In genomic region chr2:18961991-18962421, GRCh38 we compare ENCODE assay signal across 26 cellular contexts.
"Had no signal": no experiment of that assay in that cellular context is flagged by ENCODE, and none has a peak within 500 bp of the region (broad histone marks: within the 10 kb centered on the region; RNA-seq: fewer than 3 reads in every experiment).

No MANE protein-coding gene starts in this region.

- FAIRE-seq: endothelial cell of umbilical vein, keratinocyte had no signal

- H3K27ac ChIP-seq: body of pancreas, lower lobe of right lung, right lobe of liver, skin epidermis, thoracic aorta, vagina had no signal

- H3K4me1 Mint-ChIP-seq: activated B cell treated with CpG ODN at 0.5 μM for 24 hours; activated naive CD4-positive, alpha-beta T cell treated with anti-CD3 and anti-CD28 coated beads, Interleukin-2, amount 50 U/mL, for 24 hours; activated naive CD8-positive, alpha-beta T cell treated with anti-CD3 and anti-CD28 coated beads, Interleukin-2, amount 50 U/mL, for 24 hours; natural killer cell had no signal

- H3K36me3 ChIP-seq: lower lobe of right lung, right lobe of liver, thoracic aorta, upper lobe of left lung, vagina had no signal

- H3K9me3 Mint-ChIP-seq: activated naive CD8-positive, alpha-beta T cell treated with anti-CD3 and anti-CD28 coated beads, Interleukin-2, amount 50 U/mL, for 24 hours; activated T-helper 2 cell treated with anti-CD3 and anti-CD28 coated beads, Interferon-gamma antibody, Interleukin-2, Interleukin-4, amounts not matched to agents 10 μg/mL and 5 μg/mL and 100 μg/mL, durations not matched to agents 14 hours and 24 hours and 36 hours; T-helper 2 cell treated with Interferon-gamma antibody and Interleukin-4, amounts not matched to agents 5 μg/mL and 100 μg/mL, for 36 hours had no signal

- H3K27me3 Mint-ChIP-seq: activated CD8-positive, alpha-beta T cell treated with anti-CD3 and anti-CD28 coated beads for 36 hours; activated naive CD8-positive, alpha-beta T cell treated with anti-CD3 and anti-CD28 coated beads, Interleukin-2, amount 50 U/mL, for 24 hours had no signal

- H3K9me3 ChIP-seq: body of pancreas, lower lobe of right lung, right lobe of liver, thoracic aorta, upper lobe of left lung, vagina had no signal

- H3K4me3 ChIP-seq: body of pancreas, lower lobe of right lung, right lobe of liver, skin epidermis, thoracic aorta, upper lobe of left lung, vagina had no signal

- H3K4me3 Mint-ChIP-seq: activated B cell treated with CpG ODN at 0.5 μM for 24 hours; activated CD8-positive, alpha-beta T cell treated with anti-CD3 and anti-CD28 coated beads for 36 hours; activated naive CD4-positive, alpha-beta T cell treated with anti-CD3 and anti-CD28 coated beads, Interleukin-2, amount 50 U/mL, for 24 hours; activated naive CD8-positive, alpha-beta T cell treated with anti-CD3 and anti-CD28 coated beads, Interleukin-2, amount 50 U/mL, for 24 hours; natural killer cell; T-helper 2 cell treated with Interferon-gamma antibody and Interleukin-4, amounts not matched to agents 5 μg/mL and 100 μg/mL, for 36 hours had no signal

- H3K27ac Mint-ChIP-seq: activated B cell treated with CpG ODN at 0.5 μM for 24 hours; activated CD8-positive, alpha-beta T cell treated with anti-CD3 and anti-CD28 coated beads for 36 hours; activated naive CD4-positive, alpha-beta T cell treated with anti-CD3 and anti-CD28 coated beads, Interleukin-2, amount 50 U/mL, for 24 hours; activated naive CD8-positive, alpha-beta T cell treated with anti-CD3 and anti-CD28 coated beads, Interleukin-2, amount 50 U/mL, for 24 hours; activated T-helper 2 cell treated with anti-CD3 and anti-CD28 coated beads, Interferon-gamma antibody, Interleukin-2, Interleukin-4, amounts not matched to agents 10 μg/mL and 5 μg/mL and 100 μg/mL, durations not matched to agents 14 hours and 24 hours and 36 hours; natural killer cell; T-helper 2 cell treated with Interferon-gamma antibody and Interleukin-4, amounts not matched to agents 5 μg/mL and 100 μg/mL, for 36 hours had no signal

- ATAC-seq: activated CD8-positive, alpha-beta T cell treated with anti-CD3 and anti-CD28 coated beads for 36 hours; activated naive CD8-positive, alpha-beta T cell treated with anti-CD3 and anti-CD28 coated beads, Interleukin-2, amount 50 U/mL, for 24 hours; body of pancreas; left colon; natural killer cell; right lobe of liver; stimulated activated naive CD8-positive, alpha-beta T cell treated with anti-CD3 and anti-CD28 coated beads, Interleukin-15, Interleukin-2, amounts not matched to agents 100 U/mL and 50 U/mL, for 24 hours had no signal

- H3K4me1 ChIP-seq: body of pancreas, lower lobe of right lung, right lobe of liver, upper lobe of left lung had no signal

- H3K27me3 ChIP-seq: body of pancreas, right lobe of liver, upper lobe of left lung, vagina had no signal

- DNase-seq: activated B cell treated with CpG ODN at 0.5 μM for 24 hours; activated CD4-positive, alpha-beta T cell treated with anti-CD3 and anti-CD28 coated beads, Interleukin-2, amount 50 U/mL, for 1 hour; activated CD8-positive, alpha-beta T cell treated with anti-CD3 and anti-CD28 coated beads for 36 hours; activated naive CD8-positive, alpha-beta T cell treated with anti-CD3 and anti-CD28 coated beads, Interleukin-2, amount 50 U/mL, for 24 hours; activated T-cell treated with anti-CD3 and anti-CD28 coated beads, Interleukin-2, amount 50 U/mL, for 48 hours; anterior cingulate cortex; body of pancreas; foreskin melanocyte; left colon; lower lobe of right lung; mesendoderm; natural killer cell; right lobe of liver; stimulated activated CD4-positive, alpha-beta T cell treated with anti-CD3 and anti-CD28 coated beads, Interleukin-12 subunit alpha, Interleukin-12 subunit beta, amount 100 ng/mL, for 4 hours; stimulated activated CD4-positive, alpha-beta T cell treated with anti-CD3 and anti-CD28 coated beads, Interleukin-4, amount 100 ng/mL, for 1 hour; stimulated activated naive CD8-positive, alpha-beta T cell treated with anti-CD3 and anti-CD28 coated beads, Interleukin-15, Interleukin-2, amounts not matched to agents 100 U/mL and 50 U/mL, for 24 hours; T-helper 1 cell had no signal
